8 cellular contexts compared by ENCODE assay signal in genomic region chr1:17236779-17237601, GRCh38. TPM values are rescaled to one million over a fixed set of nuclear protein-coding genes. Genes with fewer than 3 reads are reported as not detected.
DNase-seq lines count a peak whose midpoint lies in the region; ATAC-seq and TF ChIP-seq lines count a peak whose summit lies in the region.

No MANE protein-coding gene starts in this region.

- H3K27me3 Mint-ChIP-seq in CD4-positive, alpha-beta T cell = no peaks in the 10 kb centered on the region
- peaks cover 4% of the 10 kb centered on the region for H3K27me3 Mint-ChIP-seq in endodermal cell (ENCODE audit: insufficient read depth)
- peaks cover 15% of the 10 kb centered on the region for H3K27me3 Mint-ChIP-seq in mesothelial cell of epicardium (ENCODE audit: low read depth)

- H3K4me1 Mint-ChIP-seq in CD4-positive, alpha-beta T cell (ENCODE audit: low read depth) = peaks cover 5% of the 10 kb centered on the region
- H3K4me1 Mint-ChIP-seq in endodermal cell = no peaks in the 10 kb centered on the region
- H3K4me1 Mint-ChIP-seq in mesothelial cell of epicardium = peaks cover 9% of the 10 kb centered on the region

- H3K4me3 Mint-ChIP-seq in CD4-positive, alpha-beta T cell = no peak overlapping the region
- H3K4me3 Mint-ChIP-seq in endodermal cell (no peak overlapping the region), mesothelial cell of epicardium (no peak overlapping the region)

- no peaks in the 10 kb centered on the region for H3K36me3 Mint-ChIP-seq in CD4-positive, alpha-beta T cell (ENCODE audit: low read depth)
- H3K36me3 Mint-ChIP-seq in endodermal cell (ENCODE audit: low read depth) (no peaks in the 10 kb centered on the region), mesothelial cell of epicardium (no peaks in the 10 kb centered on the region)

- no peak overlapping the region for H3K4me3 ChIP-seq in endodermal cell (ENCODE audit: low read length)

- intact Hi-C loops in CD4-positive, alpha-beta T cell (cut with DNase I, micrococcal nuclease) = loop anchor here (1.0 to 5.0 kb wide), 3 partner anchors 112 to 285 kb away; no protein-coding TSS in a partner anchor

- no peaks in the 10 kb centered on the region for H3K9me3 ChIP-seq in CD4-positive, alpha-beta T cell (ENCODE audit: control insufficient read depth, low read length)
- no peaks in the 10 kb centered on the region for H3K9me3 ChIP-seq in endodermal cell (ENCODE audit: control insufficient read depth, low read length)

- peak; percentile 69 for ATAC-seq in CD4-positive, alpha-beta T cell (ENCODE audit: poor library complexity)
- ATAC-seq in HG03196 (IDR thresholded peaks at IDR 0.05; ENCODE audit: unreplicated experiment) (peak; percentile 52), GM21576 (IDR thresholded peaks at IDR 0.05; ENCODE audit: unreplicated experiment) (no peak)

- no peaks in the 10 kb centered on the region for H3K36me3 ChIP-seq in endodermal cell (ENCODE audit: control insufficient read depth, insufficient read depth, low read length)

- CTCF ChIA-PET in CD4-positive, alpha-beta T cell (lab: Charles Lee) = interaction anchor here (0.6 to 2.6 kb wide), 2 partner anchors 107 to 111 kb away, joined by 3 to 37 read pairs; no protein-coding TSS in a partner anchor

- WGBS in endodermal cell (ENCODE audit: insufficient coverage in 1 of 2, insufficient read length in 1 of 2), 2 experiments = 14 to 30% methylated on average over 9 to 18 of the region's 18 CpGs

- DNase-seq in CD4-positive, alpha-beta T cell = peak; percentile 74 to 92 (median 86)
- DNase-seq in NK-92 treated with Interleukin-12 subunit alpha and Interleukin-12 subunit beta, amount 100 ng/mL, for 24 hours (lab: John Stamatoyannopoulos, UW) = peak; percentile 74
- peak; percentile 66 to 76 for DNase-seq in activated CD8-positive, alpha-beta memory T cell treated with anti-CD3 and anti-CD28 coated beads for 4 hours (ENCODE audit: low read depth in 2 of 2)
- peak; percentile 98 for DNase-seq in endodermal cell
- DNase-seq in mesothelial cell of epicardium (ENCODE audit: low spot score in 2 of 2, unreplicated experiment in 2 of 2) = peak; percentile 85 to 96
- DNase-seq in stimulated activated CD8-positive, alpha-beta memory T cell treated with anti-CD3 and anti-CD28 coated beads, Interleukin-4, amount 100 ng/mL, for 1 hour (ENCODE audit: low read depth in 2 of 2, low spot score in 1 of 2) = peak; percentile 82 to 92

- H3K27ac Mint-ChIP-seq in CD4-positive, alpha-beta T cell = no peak overlapping the region
- H3K27ac Mint-ChIP-seq in endodermal cell (no peak overlapping the region), mesothelial cell of epicardium (no peak overlapping the region)

- peak; percentile 84 for TF ChIP-seq CTCF in CD4-positive, alpha-beta T cell (IDR thresholded peaks at IDR 0.05)
- peak; percentile 97 for TF ChIP-seq CTCF in endodermal cell (conservative IDR thresholded peaks at IDR 0.05)
- TF ChIP-seq CTCF in mesothelial cell of epicardium (IDR thresholded peaks at IDR 0.05; ENCODE audit: unreplicated experiment) = peak; percentile 98

- no peaks in the 10 kb centered on the region for H3K27me3 ChIP-seq in CD4-positive, alpha-beta T cell (ENCODE audit: control insufficient read depth, insufficient read depth, low read length)
- H3K27me3 ChIP-seq in endodermal cell (ENCODE audit: control insufficient read depth, insufficient read depth, low read length, poor library complexity, severe bottlenecking) = no peaks in the 10 kb centered on the region

- POLR2A ChIA-PET in CD4-positive, alpha-beta T cell (lab: Charles Lee) = no interaction called here

- H3K9me3 Mint-ChIP-seq in CD4-positive, alpha-beta T cell = no peaks in the 10 kb centered on the region
- H3K9me3 Mint-ChIP-seq in endodermal cell = no peaks in the 10 kb centered on the region
- no peaks in the 10 kb centered on the region for H3K9me3 Mint-ChIP-seq in mesothelial cell of epicardium

- H3K4me1 ChIP-seq in endodermal cell (ENCODE audit: control insufficient read depth, insufficient read depth, low read length) = no peaks in the 10 kb centered on the region

- no peak overlapping the region for H3K27ac ChIP-seq in CD4-positive, alpha-beta T cell (ENCODE audit: low read depth, low read length)
- H3K27ac ChIP-seq in endodermal cell (ENCODE audit: low read depth, low read length) = no peak overlapping the region

- H3K9ac ChIP-seq in endodermal cell (ENCODE audit: extremely low read depth, low read length, poor library complexity, severe bottlenecking) = no peak overlapping the region

RNA-seq across cellular contexts. Expression of gene PADI3, which starts 11.9 kb away (rescaled TPM):
- not detected for total RNA-seq in CD4-positive, alpha-beta T cell
- total RNA-seq in endodermal cell = under 1 TPM; 0.29 to 0.33 TPM
- 0.61 TPM for polyA plus RNA-seq in endodermal cell (2013, experiment 1 of 2)
- polyA plus RNA-seq in endodermal cell (2013, experiment 2 of 2) = 0.70 TPM
- 0.07 TPM in 1 of 3 replicates, not detected in the others for total RNA-seq in mesothelial cell of epicardium

RNA-seq across cellular contexts. Expression of gene PADI1, which starts 32.1 kb away (rescaled TPM):
- total RNA-seq in CD4-positive, alpha-beta T cell = not detected
- under 1 TPM in 1 of 2 donors, not detected in 1; 0.13 TPM for total RNA-seq in endodermal cell
- 0.07 TPM for polyA plus RNA-seq in endodermal cell (2013, experiment 1 of 2)
- polyA plus RNA-seq in endodermal cell (2013, experiment 2 of 2) = not detected
- 0.09 TPM in 1 of 3 replicates, not detected in the others for total RNA-seq in mesothelial cell of epicardium
